1 cellular context compared by ENCODE assay signal in the genomic region with DNA sequence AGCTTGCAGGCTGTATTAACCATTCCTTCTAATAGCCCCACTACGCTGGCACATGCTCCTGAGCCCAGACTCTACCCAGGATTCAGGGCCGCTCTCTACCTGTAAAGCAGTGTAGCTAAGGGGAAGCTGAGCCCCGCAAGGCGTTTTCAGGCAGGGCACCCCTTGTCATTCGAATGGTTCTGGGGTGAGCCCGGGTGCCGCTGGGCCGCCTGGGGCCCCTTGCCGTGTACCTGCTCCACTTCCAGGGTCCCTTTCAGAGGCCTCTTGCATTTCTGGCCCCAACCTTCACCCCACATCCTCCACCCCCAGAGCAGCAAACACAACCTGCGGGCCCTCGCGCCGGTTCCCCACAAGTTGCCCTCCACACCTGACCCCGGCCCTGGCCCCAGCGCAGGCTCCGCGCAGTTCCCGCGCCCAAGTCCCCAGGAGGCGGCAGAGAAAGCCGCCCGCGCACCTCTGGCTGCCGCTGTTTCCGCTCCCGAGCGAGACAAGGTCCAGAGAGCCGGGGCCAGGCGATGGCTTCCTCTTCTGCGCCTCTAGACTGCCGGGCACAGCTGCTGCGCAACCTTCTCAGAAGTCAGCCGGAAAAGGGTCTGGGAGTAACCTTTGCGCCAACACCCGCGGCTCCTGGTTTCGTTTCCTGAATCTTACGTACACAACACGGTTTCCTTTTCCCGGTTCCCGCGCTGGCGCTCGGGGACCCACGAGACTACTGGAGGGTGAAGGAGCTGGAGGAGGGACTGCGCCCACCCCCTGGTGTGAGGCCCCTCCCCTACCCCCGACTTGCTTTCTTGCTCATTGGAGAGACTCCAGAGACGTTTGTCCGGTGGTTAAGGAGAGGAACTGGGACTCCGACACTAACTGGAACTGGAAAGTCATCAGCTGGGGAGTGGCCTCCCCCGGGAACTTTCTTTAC.
A peak's percentile ranks its signal among the peaks of the same experiment; 100 is the strongest.
TF ChIP-seq lines count a peak whose summit lies in the region.

TSS of gene PLSCR1 (minus strand) at position 595 of the 916 bp plus-strand sequence. CDS start 8,055 bp downstream, outside the sequence.

TF ChIP-seq in K562, 482 proteins besides CTCF, POLR2A, EP300 and RAD21 (continued from another document and continues in another):
- peak; percentile 77 for TF ChIP-seq AFF4 (CRISPR knock-in tag; IDR thresholded peaks at IDR 0.05)
- TF ChIP-seq ZNF24 (IDR thresholded peaks at IDR 0.05) = peak; percentile 93
- TF ChIP-seq ZBTB1 (CRISPR knock-in tag; IDR thresholded peaks at IDR 0.05; ENCODE audit: borderline replicate concordance, low read depth) = 0 out of 2 replicates have a peak, but pooled peaks have one; percentile 35
- no peak for TF ChIP-seq PURB (CRISPR knock-in tag; IDR thresholded peaks at IDR 0.05; ENCODE audit: low read depth)
- no peak for TF ChIP-seq SRSF9 (IDR thresholded peaks at IDR 0.05; ENCODE audit: borderline replicate concordance, low read depth, low read length)
- no peak for TF ChIP-seq NCOA2 (IDR thresholded peaks at IDR 0.05; ENCODE audit: partially characterized antibody in 2 of 2)
- no peak for TF ChIP-seq TARDBP (IDR thresholded peaks at IDR 0.05)
- TF ChIP-seq SMARCE1 (IDR thresholded peaks at IDR 0.05) = 0 out of 2 replicates have a peak, but pooled peaks have one; percentile 7
- 0 out of 4 replicates have a peak, but pooled peaks of 1 of the 2 experiments have one; percentile 56 for TF ChIP-seq ZNF639 (CRISPR knock-in tag; conservative IDR thresholded peaks at IDR 0.05 in 1 of 2, IDR thresholded peaks at IDR 0.05 in 1 of 2)
- no peak for TF ChIP-seq ZNF133 (CRISPR knock-in tag; IDR thresholded peaks at IDR 0.05)
- TF ChIP-seq ARID3A (IDR thresholded peaks at IDR 0.05; ENCODE audit: borderline replicate concordance, low read depth, low read length) = no peak
- TF ChIP-seq SUPT5H (IDR thresholded peaks at IDR 0.05) = peak; percentile 81
- peak; percentile 30 for TF ChIP-seq PRDM10 (IDR thresholded peaks at IDR 0.05; ENCODE audit: partially characterized antibody)
- TF ChIP-seq RBM22 (IDR thresholded peaks at IDR 0.05; ENCODE audit: low read depth, low read length, poor library complexity, severe bottlenecking) = no peak
- TF ChIP-seq IFI16 (CRISPR knock-in tag; IDR thresholded peaks at IDR 0.05) = no peak
- TF ChIP-seq FOXA1 (IDR thresholded peaks at IDR 0.05; ENCODE audit: borderline replicate concordance) = no peak
- peak; percentile 69 for TF ChIP-seq TBP (optimal IDR thresholded peaks at IDR 0.05; ENCODE audit: low read depth, low read length)
- TF ChIP-seq BCLAF1 (IDR thresholded peaks at IDR 0.05; ENCODE audit: borderline replicate concordance in 1 of 2, control insufficient read depth in 1 of 2, low read depth in 2 of 2, low read length in 1 of 2) = no peak
- TF ChIP-seq MBD1 (CRISPR knock-in tag; IDR thresholded peaks at IDR 0.05) = no peak
- no peak for TF ChIP-seq SMC3 (conservative IDR thresholded peaks at IDR 0.05; ENCODE audit: insufficient read depth, low read depth, low read length)
- TF ChIP-seq AFF1 (IDR thresholded peaks at IDR 0.05; ENCODE audit: low read depth in 1 of 2, partially characterized antibody in 2 of 2) = no peak
- no peak for TF ChIP-seq IRF9 (tag; IDR thresholded peaks at IDR 0.05)
- no peak for TF ChIP-seq XRCC4 (IDR thresholded peaks at IDR 0.05; ENCODE audit: extremely low read depth, insufficient read depth, insufficient read length)
- peak; percentile 65; the same call in 1 of the 2 replicates for TF ChIP-seq HMBOX1 (IDR thresholded peaks at IDR 0.05)
